In the genomic region with DNA sequence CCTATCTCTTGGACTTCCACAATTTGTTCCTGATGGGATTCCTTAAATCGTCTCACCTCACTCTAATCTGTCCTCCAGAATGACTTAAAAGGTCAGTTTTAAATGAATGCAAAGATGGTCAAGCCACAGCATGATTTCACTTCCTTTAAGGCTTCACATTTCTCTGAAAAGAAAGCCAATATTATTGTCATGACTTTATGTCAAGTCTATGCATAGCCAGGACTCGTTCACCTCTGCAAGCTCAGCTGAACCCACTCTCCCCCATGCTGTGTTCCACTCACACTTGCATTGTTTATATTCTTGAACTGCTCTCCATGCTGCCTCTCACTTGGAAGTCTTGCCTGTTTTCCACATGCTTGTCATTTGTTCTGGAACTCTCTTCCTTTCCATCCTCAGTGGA, we compare ENCODE assay signal across 1 cellular context.
TF ChIP-seq lines count a peak whose summit lies in the region.

No MANE protein-coding gene starts in this region.

TF ChIP-seq in IMR-90, 13 proteins besides CTCF, POLR2A, EP300 and RAD21:
- TF ChIP-seq NFE2L2 (IDR thresholded peaks at IDR 0.05; ENCODE audit: low read depth, low read length) (no peak), MXI1 (IDR thresholded peaks at IDR 0.05; ENCODE audit: borderline replicate concordance, low read depth, low read length) (no peak), SMC3 (IDR thresholded peaks at IDR 0.05; ENCODE audit: low read depth, low read length) (no peak), CEBPB (IDR thresholded peaks at IDR 0.05; ENCODE audit: low read depth, low read length) (no peak), MAZ (IDR thresholded peaks at IDR 0.05; ENCODE audit: borderline replicate concordance, low read depth, low read length) (no peak), CHD1 (IDR thresholded peaks at IDR 0.05; ENCODE audit: low read depth, low read length) (no peak), FOS (IDR thresholded peaks at IDR 0.05; ENCODE audit: low read depth, low read length) (no peak)
- TF ChIP-seq, protein P1, sequence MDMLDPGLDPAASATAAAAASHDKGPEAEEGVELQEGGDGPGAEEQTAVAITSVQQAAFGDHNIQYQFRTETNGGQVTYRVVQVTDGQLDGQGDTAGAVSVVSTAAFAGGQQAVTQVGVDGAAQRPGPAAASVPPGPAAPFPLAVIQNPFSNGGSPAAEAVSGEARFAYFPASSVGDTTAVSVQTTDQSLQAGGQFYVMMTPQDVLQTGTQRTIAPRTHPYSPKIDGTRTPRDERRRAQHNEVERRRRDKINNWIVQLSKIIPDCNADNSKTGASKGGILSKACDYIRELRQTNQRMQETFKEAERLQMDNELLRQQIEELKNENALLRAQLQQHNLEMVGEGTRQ (IDR thresholded peaks at IDR 0.05; ENCODE audit: low read depth, low read length): no peak
- TF ChIP-seq, protein P2, sequence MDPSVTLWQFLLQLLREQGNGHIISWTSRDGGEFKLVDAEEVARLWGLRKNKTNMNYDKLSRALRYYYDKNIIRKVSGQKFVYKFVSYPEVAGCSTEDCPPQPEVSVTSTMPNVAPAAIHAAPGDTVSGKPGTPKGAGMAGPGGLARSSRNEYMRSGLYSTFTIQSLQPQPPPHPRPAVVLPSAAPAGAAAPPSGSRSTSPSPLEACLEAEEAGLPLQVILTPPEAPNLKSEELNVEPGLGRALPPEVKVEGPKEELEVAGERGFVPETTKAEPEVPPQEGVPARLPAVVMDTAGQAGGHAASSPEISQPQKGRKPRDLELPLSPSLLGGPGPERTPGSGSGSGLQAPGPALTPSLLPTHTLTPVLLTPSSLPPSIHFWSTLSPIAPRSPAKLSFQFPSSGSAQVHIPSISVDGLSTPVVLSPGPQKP (IDR thresholded peaks at IDR 0.05; ENCODE audit: borderline replicate concordance, low read depth, low read length): no peak
TF ChIP-seq in IMR-90: peak in this region for 0.
